In genomic region chr2:20449501-20450200, GRCh38 we compare ENCODE assay signal across 1 cellular context.
A peak's percentile ranks its signal among the peaks of the same experiment; 100 is the strongest.
TF ChIP-seq lines count a peak whose summit lies in the region.

No MANE protein-coding gene starts in this region.

TF ChIP-seq in A549, 52 proteins besides CTCF, POLR2A, EP300 and RAD21 (continued from another document):
- TF ChIP-seq REST (IDR thresholded peaks at IDR 0.05) (peak; percentile 38; the same call in 1 of the 2 replicates), JUN (IDR thresholded peaks at IDR 0.05) (peak in 1 of 2 experiments; percentile 77; a peak in 2 of 5 replicates), TP53 (CRISPR knock-in tag; IDR thresholded peaks at IDR 0.05) (peak; percentile 23; the same call in 1 of the 2 replicates), ATOH8 (CRISPR knock-in tag; IDR thresholded peaks at IDR 0.05; ENCODE audit: low read depth) (no peak), HEYL (CRISPR knock-in tag; IDR thresholded peaks at IDR 0.05) (no peak), POLR2AphosphoS2 (conservative IDR thresholded peaks at IDR 0.05; ENCODE audit: low read length) (peak; percentile 97), SMC3 (IDR thresholded peaks at IDR 0.05) (no peak), RNF2 (IDR thresholded peaks at IDR 0.05; ENCODE audit: borderline replicate concordance, low read depth) (no peak), HDAC2 (IDR thresholded peaks at IDR 0.05) (no peak)
